33 cellular contexts compared by ENCODE assay signal in genomic region chr9:100014846-100015245, GRCh38.
"Had no signal": no experiment of that assay in that cellular context is flagged by ENCODE, and none has a peak within 500 bp of the region (broad histone marks: within the 10 kb centered on the region; RNA-seq: fewer than 3 reads in every experiment).

No MANE protein-coding gene starts in this region.

- H3K27me3 ChIP-seq: adrenal gland, body of pancreas, esophagus muscularis mucosa, foreskin keratinocyte, gastroesophageal sphincter had no signal

- H3K4me3 Mint-ChIP-seq: activated B cell treated with CpG ODN at 0.5 μM for 24 hours; activated CD8-positive, alpha-beta T cell treated with anti-CD3 and anti-CD28 coated beads for 36 hours; activated naive CD4-positive, alpha-beta T cell treated with anti-CD3 and anti-CD28 coated beads for 36 hours; activated naive CD4-positive, alpha-beta T cell treated with anti-CD3 and anti-CD28 coated beads, Interleukin-2, amount 50 U/mL, for 24 hours; activated naive CD8-positive, alpha-beta T cell treated with anti-CD3 and anti-CD28 coated beads for 36 hours; activated naive CD8-positive, alpha-beta T cell treated with anti-CD3 and anti-CD28 coated beads, Interleukin-2, amount 50 U/mL, for 24 hours; activated T-cell treated with anti-CD3 and anti-CD28 coated beads, Interleukin-2, amount 50 U/mL, for 4 hours; effector memory CD8-positive, alpha-beta T cell; T-helper 17 cell; T-helper 2 cell treated with Interferon-gamma antibody and Interleukin-4, amounts not matched to agents 5 μg/mL and 100 μg/mL, for 36 hours had no signal

- H3K27ac Mint-ChIP-seq: activated CD8-positive, alpha-beta T cell treated with anti-CD3 and anti-CD28 coated beads for 36 hours; activated naive CD4-positive, alpha-beta T cell treated with anti-CD3 and anti-CD28 coated beads for 36 hours; activated naive CD4-positive, alpha-beta T cell treated with anti-CD3 and anti-CD28 coated beads, Interleukin-2, amount 50 U/mL, for 24 hours; activated naive CD8-positive, alpha-beta T cell treated with anti-CD3 and anti-CD28 coated beads for 36 hours; activated naive CD8-positive, alpha-beta T cell treated with anti-CD3 and anti-CD28 coated beads, Interleukin-2, amount 50 U/mL, for 24 hours; activated T-helper 2 cell treated with anti-CD3 and anti-CD28 coated beads, Interferon-gamma antibody, Interleukin-2, Interleukin-4, amounts not matched to agents 10 μg/mL and 5 μg/mL and 100 μg/mL, durations not matched to agents 14 hours and 24 hours and 36 hours; effector memory CD8-positive, alpha-beta T cell; T-helper 17 cell; T-helper 2 cell treated with Interferon-gamma antibody and Interleukin-4, amounts not matched to agents 5 μg/mL and 100 μg/mL, for 36 hours had no signal

- H3K4me3 ChIP-seq: adrenal gland, body of pancreas, esophagus muscularis mucosa, gastroesophageal sphincter had no signal

- H3K4me1 ChIP-seq: adrenal gland, body of pancreas, foreskin keratinocyte, gastroesophageal sphincter had no signal

- H3K9me3 Mint-ChIP-seq: activated naive CD4-positive, alpha-beta T cell treated with anti-CD3 and anti-CD28 coated beads, Interleukin-2, amount 50 U/mL, for 24 hours; effector memory CD8-positive, alpha-beta T cell had no signal

- FAIRE-seq: colon had no signal

- H3K27me3 Mint-ChIP-seq: activated B cell treated with CpG ODN at 0.5 μM for 24 hours; activated CD8-positive, alpha-beta T cell treated with anti-CD3 and anti-CD28 coated beads for 36 hours; activated naive CD4-positive, alpha-beta T cell treated with anti-CD3 and anti-CD28 coated beads, Interleukin-2, amount 50 U/mL, for 24 hours; activated naive CD8-positive, alpha-beta T cell treated with anti-CD3 and anti-CD28 coated beads for 36 hours; activated naive CD8-positive, alpha-beta T cell treated with anti-CD3 and anti-CD28 coated beads, Interleukin-2, amount 50 U/mL, for 24 hours; effector memory CD8-positive, alpha-beta T cell; T-helper 17 cell had no signal

- H3K4me1 Mint-ChIP-seq: activated B cell treated with CpG ODN at 0.5 μM for 24 hours; activated naive CD8-positive, alpha-beta T cell treated with anti-CD3 and anti-CD28 coated beads, Interleukin-2, amount 50 U/mL, for 24 hours had no signal

- DNase-seq: activated B cell treated with CpG ODN at 0.5 μM for 24 hours; activated CD4-positive, alpha-beta T cell treated with anti-CD3 and anti-CD28 coated beads for 48 hours; activated CD4-positive, alpha-beta T cell treated with anti-CD3 and anti-CD28 coated beads, Interleukin-2, amount 50 U/mL, for 1 hour; activated CD4-positive, alpha-beta T cell treated with anti-CD3 and anti-CD28 coated beads, Interleukin-2, amount 50 U/mL, for 48 hours; activated CD8-positive, alpha-beta memory T cell treated with anti-CD3 and anti-CD28 coated beads for 24 hours; activated CD8-positive, alpha-beta T cell treated with anti-CD3 and anti-CD28 coated beads for 36 hours; activated effector memory CD4-positive, alpha-beta T cell treated with anti-CD3 and anti-CD28 coated beads, Interleukin-2, amount 50 U/mL, for 16 hours; activated naive CD4-positive, alpha-beta T cell treated with anti-CD3 and anti-CD28 coated beads for 36 hours; activated naive CD8-positive, alpha-beta T cell treated with anti-CD3 and anti-CD28 coated beads for 36 hours; activated naive CD8-positive, alpha-beta T cell treated with anti-CD3 and anti-CD28 coated beads, Interleukin-2, amount 50 U/mL, for 24 hours; activated T-cell treated with anti-CD3 and anti-CD28 coated beads, Interleukin-2, amount 50 U/mL, for 4 hours; adrenal gland; amygdala; aorta; body of pancreas; caudate nucleus; cortex of kidney; dermis blood vessel endothelial cell; effector CD4-positive, alpha-beta T cell; effector memory CD8-positive, alpha-beta T cell; erythroblast; foreskin keratinocyte; head of caudate nucleus; T-helper 17 cell; T1000; WERI-Rb-1 had no signal

- H3K27ac ChIP-seq: body of pancreas, esophagus muscularis mucosa, foreskin keratinocyte, gastroesophageal sphincter, WERI-Rb-1 had no signal

- H3K9me3 ChIP-seq: adrenal gland, body of pancreas, gastroesophageal sphincter had no signal

- ATAC-seq: activated CD4-positive, CD25-positive, alpha-beta regulatory T cell treated with anti-CD3 and anti-CD28 coated beads, Interleukin-2, amount 50 U/mL, for 24 hours; activated CD8-positive, alpha-beta T cell treated with anti-CD3 and anti-CD28 coated beads for 36 hours; activated naive CD8-positive, alpha-beta T cell treated with anti-CD3 and anti-CD28 coated beads, Interleukin-2, amount 50 U/mL, for 24 hours; activated T-cell treated with anti-CD3 and anti-CD28 coated beads, Interleukin-2, amount 50 U/mL, for 4 hours; body of pancreas; effector memory CD8-positive, alpha-beta T cell; foreskin keratinocyte; gastroesophageal sphincter; T-helper 17 cell had no signal
